In the genomic region with DNA sequence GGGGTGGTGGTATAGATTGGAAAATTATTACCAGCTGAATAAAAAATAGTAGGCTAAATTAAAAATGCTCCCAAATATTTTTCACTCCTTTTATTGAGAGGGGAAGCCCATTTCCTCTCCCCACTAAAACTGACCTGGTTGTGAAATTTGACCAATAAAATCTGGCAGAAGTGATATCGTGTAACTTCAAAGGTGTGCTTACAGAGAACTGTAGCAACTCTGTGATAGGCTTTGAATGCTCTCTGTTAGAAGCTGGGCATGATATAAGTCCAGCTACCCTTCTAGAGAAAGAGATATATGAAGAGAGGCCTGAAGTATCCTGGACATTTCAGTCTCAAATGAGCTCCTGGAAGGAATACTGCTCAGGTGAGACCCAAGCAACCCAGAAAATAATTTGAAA, we compare ENCODE assay signal across 16 cellular contexts. TPM values are rescaled to one million over a fixed set of nuclear protein-coding genes. Genes with fewer than 3 reads are reported as not detected.
DNase-seq lines count a peak whose midpoint lies in the region; ATAC-seq, FAIRE-seq and TF ChIP-seq lines count a peak whose summit lies in the region.
"Had no signal": no experiment of that assay in that cellular context is flagged by ENCODE, and none has a peak within 500 bp of the region (broad histone marks: within the 10 kb centered on the region; RNA-seq: fewer than 3 reads in every experiment).

No MANE protein-coding gene starts in this region.

- H3K9me3 ChIP-seq in GM23248 (ENCODE audit: low read depth) (no peaks in the 10 kb centered on the region), GM12878 (replicated peaks; ENCODE audit: control insufficient read depth, insufficient read depth, low read length) (no peaks in the 10 kb centered on the region), liver (ENCODE audit: control insufficient read depth in 4 of 4, low read length in 3 of 4) (no peaks in the 10 kb centered on the region), sigmoid colon (no peaks in the 10 kb centered on the region), left lung (no peaks in the 10 kb centered on the region)
- H3K9me3 ChIP-seq: BE2C had no signal

- ATAC-seq in GM12878 (0 out of 3 replicates have a peak, but pooled peaks have one; percentile 11), WTC11 (no peak), left lung (no peak)
- ATAC-seq: HCT116 had no signal

- TF ChIP-seq CTCF in GM12878 (IDR thresholded peaks at IDR 0.05 in 2 of 3, conservative IDR thresholded peaks at IDR 0.05 in 1 of 3; ENCODE audit: control insufficient read depth in 2 of 3, extremely low read depth in 1 of 3, insufficient read depth in 1 of 3, low read depth in 3 of 3, low read length in 3 of 3) (no peak), liver (IDR thresholded peaks at IDR 0.05; ENCODE audit: low read depth, low read length, missing input control) (no peak), sigmoid colon (IDR thresholded peaks at IDR 0.05) (no peak), WTC11 (IDR thresholded peaks at IDR 0.05) (no peak), left lung (IDR thresholded peaks at IDR 0.05) (no peak)

- in situ Hi-C loops in GM23248 (cut with MboI) (no loop called here), GM12878 (cut with MboI) (no loop called here)

- H3K27ac ChIP-seq in ACC112 (ENCODE audit: low read depth, low read length) = no peak overlapping the region
- H3K27ac ChIP-seq in GM23248 = no peak overlapping the region
- H3K27ac ChIP-seq in GM12878 (ENCODE audit: control insufficient read depth, insufficient read depth) = no peak overlapping the region
- no peak overlapping the region for H3K27ac ChIP-seq in liver (ENCODE audit: low read depth in 1 of 2, low read length in 2 of 2)
- no peak overlapping the region for H3K27ac ChIP-seq in sigmoid colon
- H3K27ac ChIP-seq in left lung = no peak overlapping the region
- H3K27ac ChIP-seq: C4-2B, HL-60 had no signal

- no peaks in the 10 kb centered on the region for H3K9me2 ChIP-seq in GM23248 (ENCODE audit: insufficient read depth)

- H3K9me3 Mint-ChIP-seq in WTC11 = no peaks in the 10 kb centered on the region
- H3K9me3 Mint-ChIP-seq: CD4-positive, alpha-beta memory T cell had no signal

- no TSS peak for BruUV-seq in GM12878 (replicated peaks; lab: Mats Ljungman, UMichigan)

- POLR2A ChIA-PET in GM12878 (lab: Charles Lee) (interaction anchor here (0.7 to 1.2 kb wide), 2 partner anchors 10 to 11 kb away, joined by 3 to 9 read pairs; partner anchors contain the start of gene RFK), WTC11 (lab: Charles Lee) (interaction anchor here (0.7 kb wide), 1 partner anchor 478 kb away, joined by 3 read pairs; no protein-coding TSS in a partner anchor)

- 94 to 100% methylated on average over 1 of the region's 1 CpG for whole genome bisulfite sequencing in GM23248 (ENCODE audit: low coverage in 1 of 2, low lambda C conversion rate in 2 of 2, missing lambda C conversion rate in 2 of 2), 2 experiments
- WGBS in GM12878 (ENCODE audit: insufficient coverage, insufficient replicate concordance, low lambda C conversion rate, missing lambda C conversion rate) = 94% methylated on average over 1 of the region's 1 CpG
- 34% methylated on average over 1 of the region's 1 CpG for WGBS in liver
- 10 to 53% methylated on average over 1 of the region's 1 CpG for WGBS in sigmoid colon, 2 donors

- CTCF ChIA-PET in GM12878 (lab: Yijun Ruan, JAX) = interaction anchor here (0.7 to 2.2 kb wide), 9 partner anchors 9 to 301 kb away, joined by 3 to 8 read pairs (median 5); partner anchors contain the start of gene RFK
- CTCF ChIA-PET in WTC11 (lab: Charles Lee) = interaction anchor here (1.5 kb wide), 1 partner anchor 13 kb away, joined by 4 read pairs; no protein-coding TSS in a partner anchor

- H3K9ac ChIP-seq in GM23248 = no peak overlapping the region
- H3K9ac ChIP-seq in GM12878 (ENCODE audit: control insufficient read depth, insufficient read depth, low read length) = no peak overlapping the region
- H3K9ac ChIP-seq in liver (ENCODE audit: low read depth in 1 of 2, low read length in 2 of 2) = no peak overlapping the region

- H3K27me3 ChIP-seq in ACC112 (ENCODE audit: insufficient read depth, low read length) (no peaks in the 10 kb centered on the region), GM23248 (replicated peaks; ENCODE audit: insufficient read depth) (no peaks in the 10 kb centered on the region), GM12878 (replicated peaks in 1 of 2; ENCODE audit: control insufficient read depth in 2 of 2, insufficient read depth in 2 of 2, low read length in 1 of 2) (no peaks in the 10 kb centered on the region), liver (ENCODE audit: control insufficient read depth in 4 of 4, insufficient read depth in 4 of 4, low read length in 3 of 4) (no peaks in the 10 kb centered on the region), sigmoid colon (no peaks in the 10 kb centered on the region), left lung (no peaks in the 10 kb centered on the region)
- H3K27me3 ChIP-seq: BE2C had no signal

- H2AFZ ChIP-seq in ACC112 (ENCODE audit: low read length, unreplicated experiment) (peak overlapping the region; percentile 70), GM23248 (0 out of 2 replicates have a peak overlapping the region, but pooled peaks have one; percentile 33), GM12878 (ENCODE audit: control insufficient read depth, low read depth, low read length) (no peak overlapping the region; the same call in 1 of the 2 replicates)

- no peak for FAIRE-seq in GM12878 (lab: Jason Lieb, UNC)
- FAIRE-seq: A204.1, GM12891, GM19239 had no signal

- intact Hi-C loops in GM12878 (cut with micrococcal nuclease; ENCODE audit: unreplicated experiment) = loop anchor here (5.0 kb wide), 2 partner anchors 253 to 298 kb away; no protein-coding TSS in a partner anchor
- intact Hi-C loops in sigmoid colon (cut with DNase I) = no loop called here
- intact Hi-C loops in left lung (cut with DNase I) = no loop called here

- H3K36me3 ChIP-seq in ACC112 (ENCODE audit: insufficient read depth, low read length) = no peaks in the 10 kb centered on the region
- H3K36me3 ChIP-seq in GM23248 (ENCODE audit: low read depth) = no peaks in the 10 kb centered on the region
- H3K36me3 ChIP-seq in GM12878 (ENCODE audit: control insufficient read depth in 2 of 2, insufficient read depth in 2 of 2, low read length in 1 of 2) = no peaks in the 10 kb centered on the region
- H3K36me3 ChIP-seq in liver (ENCODE audit: control insufficient read depth in 4 of 4, insufficient read depth in 3 of 4, low read depth in 1 of 4, low read length in 3 of 4) = no peaks in the 10 kb centered on the region
- H3K36me3 ChIP-seq in sigmoid colon = no peaks in the 10 kb centered on the region
- no peaks in the 10 kb centered on the region for H3K36me3 ChIP-seq in left lung
- H3K36me3 ChIP-seq: BE2C had no signal

- TF ChIP-seq RAD21 in GM12878 (IDR thresholded peaks at IDR 0.05; ENCODE audit: insufficient read depth, low read depth, low read length) = no peak
- no peak for TF ChIP-seq RAD21 in liver (IDR thresholded peaks at IDR 0.05)

- SMC1A ChIA-PET in GM12878 (lab: Charles Lee; ENCODE audit: uncharacterized antibody, unreplicated experiment) = interaction anchor here (1.1 to 2.3 kb wide), 7 partner anchors 10 to 255 kb away, joined by 3 to 12 read pairs (median 6); partner anchors contain the start of gene RFK

- H3F3A ChIP-seq in GM23248 (ENCODE audit: insufficient read depth) = 0 out of 2 replicates have a peak, but pooled peaks cover 4% of the 10 kb centered on the region

- no peak overlapping the region for H3K27ac Mint-ChIP-seq in WTC11

- TF ChIP-seq POLR2A in GM12878 (IDR thresholded peaks at IDR 0.05; ENCODE audit: low read depth, low read length) (no peak), sigmoid colon (IDR thresholded peaks at IDR 0.05) (no peak)

- RAD21 ChIA-PET in GM12878 (lab: Charles Lee; ENCODE audit: unreplicated experiment) = interaction anchor here (0.6 to 2.3 kb wide), 4 partner anchors 10 to 299 kb away, joined by 3 to 9 read pairs (median 4); partner anchors contain the start of gene RFK

- no peaks in the 10 kb centered on the region for H3K27me3 Mint-ChIP-seq in WTC11 (ENCODE audit: low read depth)
- H3K27me3 Mint-ChIP-seq: CD4-positive, alpha-beta memory T cell had no signal

- H4K20me1 ChIP-seq in GM23248 (ENCODE audit: insufficient read depth) (no peaks in the 10 kb centered on the region), GM12878 (ENCODE audit: control insufficient read depth, insufficient read depth) (no peaks in the 10 kb centered on the region)

- H3K79me2 ChIP-seq in ACC112 (ENCODE audit: control insufficient read depth, insufficient read depth, low read length, unreplicated experiment) (no peaks in the 10 kb centered on the region), GM23248 (ENCODE audit: insufficient read depth) (no peaks in the 10 kb centered on the region), GM12878 (ENCODE audit: control insufficient read depth, insufficient read depth, low read length) (no peaks in the 10 kb centered on the region)

- H3K36me3 Mint-ChIP-seq in WTC11 = no peaks in the 10 kb centered on the region
- H3K36me3 Mint-ChIP-seq: CD4-positive, alpha-beta memory T cell had no signal

- H3K4me3 ChIP-seq in ACC112 (ENCODE audit: low read depth, low read length) (no peak overlapping the region), GM23248 (no peak overlapping the region), GM12878 (no peak overlapping the region), liver (ENCODE audit: low read depth in 1 of 3, low read length in 3 of 3) (no peak overlapping the region), sigmoid colon (no peak overlapping the region), left lung (no peak overlapping the region)

- H3K4me1 Mint-ChIP-seq in WTC11 = peaks cover 16% of the 10 kb centered on the region

- peaks cover 17% of the 10 kb centered on the region for H3K4me1 ChIP-seq in ACC112 (ENCODE audit: control insufficient read depth, insufficient read depth, low read length, unreplicated experiment)
- H3K4me1 ChIP-seq in GM23248 (ENCODE audit: insufficient read depth) = peaks cover 8% of the 10 kb centered on the region; the same call in 1 of the 2 replicates
- peaks cover 13% of the 10 kb centered on the region for H3K4me1 ChIP-seq in GM12878 (ENCODE audit: control insufficient read depth, insufficient read depth, low read length)
- peaks cover 4 to 27% (median 14%) of the 10 kb centered on the region in 4 donors for H3K4me1 ChIP-seq in liver (ENCODE audit: control insufficient read depth in 4 of 4, insufficient read depth in 4 of 4, low read length in 3 of 4)
- peaks cover 0 to 5% (median 0%) of the 10 kb centered on the region in 4 donors for H3K4me1 ChIP-seq in sigmoid colon
- H3K4me1 ChIP-seq in left lung = no peaks in the 10 kb centered on the region

- no peak overlapping the region for H3K4me2 ChIP-seq in GM23248 (ENCODE audit: unreplicated experiment)
- H3K4me2 ChIP-seq in GM12878 (ENCODE audit: control insufficient read depth, insufficient read depth) = no peak overlapping the region

- TF ChIP-seq EP300 in GM12878 (IDR thresholded peaks at IDR 0.05; ENCODE audit: borderline replicate concordance in 1 of 2, control insufficient read depth in 1 of 2, low read depth in 2 of 2, low read length in 2 of 2) = no peak
- no peak for TF ChIP-seq EP300 in sigmoid colon (IDR thresholded peaks at IDR 0.05)

- DNase-seq in GM23248 (no peak), GM12878 (ENCODE audit: low read depth, low spot score) (no peak), sigmoid colon (no peak), WTC11 (ENCODE audit: low spot score) (no peak), left lung (no peak)
- DNase-seq: BE2C; CD4-positive, alpha-beta memory T cell; DMS79 had no signal

- H3K4me3 Mint-ChIP-seq in WTC11 = no peak overlapping the region

RNA-seq across cellular contexts. Expression of gene RFK, which starts 10.2 kb away (rescaled TPM):
- total RNA-seq in GM23248 (2014; rRNA removed; shearing (Covaris generic)) = 16.6 and 19.1 TPM in 2 replicates
- polyA plus RNA-seq in GM23248 (2016; fragmentation: Nextera tagmentation; extraction: Ambion mirVana) (18.9 and 20.0 TPM in 2 replicates), GM12878 (2011; rRNA removed) (18.6 and 28.7 TPM in 2 replicates), GM12878 (2014; fragmentation: Illumina TruSeq; extraction: Trizol) (13.0 and 15.2 TPM in 2 replicates), GM12878 (2014; fragmentation: Nextera tagmentation; extraction: Ambion mirVana) (1 to 10 TPM; 4.4 to 7.9 TPM), GM12878 (2014; rRNA removed) (7.0 and 7.5 TPM in 2 replicates), GM12878 (2016; fragmentation: Nextera tagmentation; extraction: Ambion mirVana) (10 to 100 TPM; 11.7 to 12.5 TPM), liver (10 to 100 TPM; 13.2 to 13.7 TPM), sigmoid colon (100 to 1,000 TPM in 1 of 3 donors, 10 to 100 TPM in 2; 28.9 to 145 (median 92.5) TPM)
- total RNA-seq in GM12878 (2013; cell fraction: nucleolus; rRNA removed) = 7.3 and 7.7 TPM in 2 replicates
- total RNA-seq in GM12878 (2014; rRNA removed) (11.4 and 11.5 TPM in 2 replicates), GM12878 (2014; rRNA removed; fragmentation: Illumina TruSeq; extraction: Trizol) (12.1 and 12.8 TPM in 2 replicates), GM12878 (2021) (8.3 TPM in 2 replicates), liver (10 to 100 TPM; 20.1 to 23.0 TPM), sigmoid colon (10 to 100 TPM; 12.9 to 23.5 (median 21.6) TPM), WTC11 (2021) (10.6 to 14.9 TPM (median 13.2 TPM) in 3 replicates), left lung (10 to 100 TPM; 18.5 to 20.8 TPM)
- 2.3 TPM for polyA plus RNA-seq in GM12878 (2011; ENCODE audit: low read depth)
- polyA plus RNA-seq in GM12878 (2011; cell fraction: cytosol; rRNA removed) = 5.6 and 6.2 TPM in 2 replicates
- 2.8 and 4.3 TPM in 2 replicates for polyA plus RNA-seq in GM12878 (2011; cell fraction: nucleus; rRNA removed)
- polyA plus RNA-seq in GM12878 (2012) = 3.8 and 4.7 TPM in 2 replicates
- polyA minus RNA-seq in GM12878 (2011; rRNA and poly(A)+ RNA removed) = 3.5 and 6.9 TPM in 2 replicates
- polyA minus RNA-seq in GM12878 (2011; cell fraction: cytosol; rRNA and poly(A)+ RNA removed) = 4.0 and 4.5 TPM in 2 replicates
- 4.8 and 10.6 TPM in 2 replicates for polyA minus RNA-seq in GM12878 (2011; cell fraction: nucleus; rRNA and poly(A)+ RNA removed)

RNA-seq across cellular contexts. Expression of gene GCNT1, which starts 54.6 kb away (rescaled TPM):
- 8.5 and 26.3 TPM in 2 replicates for total RNA-seq in GM23248 (2014; rRNA removed; shearing (Covaris generic))
- polyA plus RNA-seq in GM23248 (2016; fragmentation: Nextera tagmentation; extraction: Ambion mirVana) = 15.2 and 16.6 TPM in 2 replicates
- 1.4 and 2.8 TPM in 2 replicates for total RNA-seq in GM12878 (2013; cell fraction: nucleolus; rRNA removed)
- 6.7 and 10.4 TPM in 2 replicates for total RNA-seq in GM12878 (2014; rRNA removed)
- 8.8 and 9.7 TPM in 2 replicates for total RNA-seq in GM12878 (2014; rRNA removed; fragmentation: Illumina TruSeq; extraction: Trizol)
- 10.0 and 12.5 TPM in 2 replicates for total RNA-seq in GM12878 (2021)
- polyA plus RNA-seq in GM12878 (2011; ENCODE audit: low read depth) = 10.8 TPM
- 8.2 and 9.3 TPM in 2 replicates for polyA plus RNA-seq in GM12878 (2011; rRNA removed)
- polyA plus RNA-seq in GM12878 (2011; cell fraction: cytosol; rRNA removed) = 4.5 and 7.5 TPM in 2 replicates
- 4.2 and 5.0 TPM in 2 replicates for polyA plus RNA-seq in GM12878 (2011; cell fraction: nucleus; rRNA removed)
- polyA plus RNA-seq in GM12878 (2012) = 10.1 and 10.4 TPM in 2 replicates
- 13.5 and 17.8 TPM in 2 replicates for polyA plus RNA-seq in GM12878 (2014; fragmentation: Illumina TruSeq; extraction: Trizol)
- polyA plus RNA-seq in GM12878 (2014; fragmentation: Nextera tagmentation; extraction: Ambion mirVana) = 1 to 10 TPM; 2.8 to 4.0 TPM
- 6.9 and 7.7 TPM in 2 replicates for polyA plus RNA-seq in GM12878 (2014; rRNA removed)
- polyA plus RNA-seq in GM12878 (2016; fragmentation: Nextera tagmentation; extraction: Ambion mirVana) = 1 to 10 TPM; 6.3 to 7.3 TPM
- polyA minus RNA-seq in GM12878 (2011; rRNA and poly(A)+ RNA removed) = 16.5 and 19.1 TPM in 2 replicates
- polyA minus RNA-seq in GM12878 (2011; cell fraction: cytosol; rRNA and poly(A)+ RNA removed) = 2.4 and 2.7 TPM in 2 replicates
- polyA minus RNA-seq in GM12878 (2011; cell fraction: nucleus; rRNA and poly(A)+ RNA removed) = 2.1 and 4.0 TPM in 2 replicates
- 1 to 10 TPM; 4.3 TPM for total RNA-seq in liver
- under 1 TPM; 0.82 to 0.92 TPM for polyA plus RNA-seq in liver
- total RNA-seq in sigmoid colon = 1 to 10 TPM; 2.1 to 10.0 (median 5.6) TPM
- polyA plus RNA-seq in sigmoid colon = 1 to 10 TPM; 2.8 to 7.3 (median 6.6) TPM
- 15.6 to 17.2 TPM (median 16.1 TPM) in 3 replicates for total RNA-seq in WTC11 (2021)
- total RNA-seq in left lung = 10 to 100 TPM; 10.8 to 17.0 TPM
